14 cellular contexts compared by ENCODE assay signal in the genomic region with DNA sequence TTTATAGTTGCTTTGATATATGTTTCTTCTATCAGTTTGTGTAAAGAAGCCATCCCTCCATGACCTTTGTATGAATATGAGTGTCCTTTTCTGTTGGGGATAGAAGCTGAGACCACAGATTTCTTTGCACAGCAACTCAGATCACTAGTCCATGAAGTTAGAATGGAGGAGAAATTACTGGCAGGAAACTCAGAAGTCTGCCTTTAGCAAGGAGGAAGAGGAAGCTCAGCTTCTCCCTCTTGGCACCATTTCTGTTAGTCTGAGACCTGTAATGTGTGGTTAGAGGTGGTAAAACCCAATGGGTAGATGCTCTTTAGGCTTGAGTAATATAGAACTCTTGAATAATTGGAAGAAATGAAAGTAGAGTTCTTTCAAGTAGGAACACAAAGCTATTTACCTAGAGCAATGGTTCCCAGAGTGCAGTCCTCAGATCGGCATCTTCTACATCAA.
DNase-seq lines count a peak whose midpoint lies in the region; ATAC-seq and TF ChIP-seq lines count a peak whose summit lies in the region.
"Had no signal": no experiment of that assay in that cellular context is flagged by ENCODE, and none has a peak within 500 bp of the region (broad histone marks: within the 10 kb centered on the region; RNA-seq: fewer than 3 reads in every experiment).

No MANE protein-coding gene starts in this region.

- H3K36me3 Mint-ChIP-seq in nephron progenitor cell (ENCODE audit: low read depth), result no peaks in the 10 kb centered on the region
- H3K36me3 Mint-ChIP-seq in natural killer cell treated with Interleukin-12 subunit alpha and Interleukin-12 subunit beta and Interleukin-15 and Interleukin-18, amount 100 ng/mL, for 72 hours, result no peaks in the 10 kb centered on the region
- H3K36me3 Mint-ChIP-seq: CD14-positive monocyte had no signal

- CTCF ChIA-PET in A673 (lab: Charles Lee), result no interaction called here

- BruUV-seq in A673 (replicated peaks; lab: Mats Ljungman, UMichigan), result no TSS peak

- H3K27me3 ChIP-seq in A673 (replicated peaks; ENCODE audit: insufficient read depth, low read depth, low read length, poor library complexity), result no peaks in the 10 kb centered on the region

- peaks cover 3% of the 10 kb centered on the region for H3K27me3 Mint-ChIP-seq in nephron progenitor cell (ENCODE audit: low read depth, poor library complexity)
- no peaks in the 10 kb centered on the region for H3K27me3 Mint-ChIP-seq in natural killer cell treated with Interleukin-12 subunit alpha and Interleukin-12 subunit beta and Interleukin-15 and Interleukin-18, amount 100 ng/mL, for 72 hours

- no peaks in the 10 kb centered on the region for H3K9me3 Mint-ChIP-seq in nephron progenitor cell
- peaks cover 8% of the 10 kb centered on the region for H3K9me3 Mint-ChIP-seq in natural killer cell treated with Interleukin-12 subunit alpha and Interleukin-12 subunit beta and Interleukin-15 and Interleukin-18, amount 100 ng/mL, for 72 hours

- peaks cover 5% of the 10 kb centered on the region for H3K9me3 ChIP-seq in A673 (ENCODE audit: low read depth, low read length, poor library complexity, severe bottlenecking)

- POLR2A ChIA-PET in A673 (lab: Charles Lee; ENCODE audit: low non-redundant PET), result no interaction called here

- H3K36me3 ChIP-seq in A673 (ENCODE audit: insufficient read depth, low read length, poor library complexity, severe bottlenecking), result no peaks in the 10 kb centered on the region

- DNase-seq in A673 (ENCODE audit: low spot score), result no peak
- DNase-seq in activated gamma-delta T cell (lab: John Stamatoyannopoulos, UW), result no peak
- no peak for DNase-seq in nephron progenitor cell
- DNase-seq in natural killer cell treated with Interleukin-12 subunit alpha and Interleukin-12 subunit beta and Interleukin-15 and Interleukin-18, amount 100 ng/mL, for 72 hours (ENCODE audit: low spot score), result no peak
- DNase-seq: activated CD8-positive, alpha-beta memory T cell treated with anti-CD3 and anti-CD28 coated beads, Interleukin-2, amount 50 U/mL, for 4 hours had no signal

- no peak overlapping the region for H3K4me3 ChIP-seq in A673 (ENCODE audit: low read depth, low read length, poor library complexity, severe bottlenecking)
- H3K4me3 ChIP-seq: skin epidermis had no signal

- no peak overlapping the region for H3K4me3 Mint-ChIP-seq in nephron progenitor cell
- H3K4me3 Mint-ChIP-seq in natural killer cell treated with Interleukin-12 subunit alpha and Interleukin-12 subunit beta and Interleukin-15 and Interleukin-18, amount 100 ng/mL, for 72 hours, result no peak overlapping the region
- H3K4me3 Mint-ChIP-seq: CD14-positive monocyte, neural crest cell had no signal

- intact Hi-C loops in A673 (cut with micrococcal nuclease; ENCODE audit: unreplicated experiment), result no loop called here

- no peak for TF ChIP-seq CTCF in A673 (conservative IDR thresholded peaks at IDR 0.05; ENCODE audit: low read depth, low read length)
- no peak for TF ChIP-seq CTCF in nephron progenitor cell (IDR thresholded peaks at IDR 0.05)

- no peak overlapping the region for H3K27ac ChIP-seq in A673 (ENCODE audit: low read depth, low read length, poor library complexity, severe bottlenecking)
- H3K27ac ChIP-seq: HL-60, skin epidermis had no signal

- H3K4me1 ChIP-seq in A673 (ENCODE audit: insufficient read depth, low read length, poor library complexity, severe bottlenecking), result no peaks in the 10 kb centered on the region

- H3K27ac Mint-ChIP-seq in nephron progenitor cell, result no peak overlapping the region
- no peak overlapping the region for H3K27ac Mint-ChIP-seq in natural killer cell treated with Interleukin-12 subunit alpha and Interleukin-12 subunit beta and Interleukin-15 and Interleukin-18, amount 100 ng/mL, for 72 hours
- H3K27ac Mint-ChIP-seq: CD14-positive monocyte had no signal

- H3K4me1 Mint-ChIP-seq in nephron progenitor cell, result no peaks in the 10 kb centered on the region
- no peaks in the 10 kb centered on the region for H3K4me1 Mint-ChIP-seq in natural killer cell treated with Interleukin-12 subunit alpha and Interleukin-12 subunit beta and Interleukin-15 and Interleukin-18, amount 100 ng/mL, for 72 hours (ENCODE audit: low read depth in 2 of 2)
- H3K4me1 Mint-ChIP-seq: neural crest cell had no signal

- peak; percentile 68 for ATAC-seq in GM18517 (IDR thresholded peaks at IDR 0.05; ENCODE audit: unreplicated experiment)
- ATAC-seq in GM21367 (IDR thresholded peaks at IDR 0.05; ENCODE audit: unreplicated experiment), result peak; percentile 77
- peak; percentile 66 for ATAC-seq in HG02943 (IDR thresholded peaks at IDR 0.05; ENCODE audit: low read depth, unreplicated experiment)
- ATAC-seq in HG03558 (IDR thresholded peaks at IDR 0.05; ENCODE audit: extremely low read depth, unreplicated experiment), result peak; percentile 55
- ATAC-seq in natural killer cell treated with Interleukin-12 subunit alpha and Interleukin-12 subunit beta and Interleukin-15 and Interleukin-18, amount 100 ng/mL, for 72 hours, result no peak
- ATAC-seq: Right ventricle myocardium inferior had no signal

Comparison
In these comparisons a context has a peak if more than half of its experiments do, and no peak if none do; other contexts are left out.
1. ATAC-seq: peak in GM18517 (single experiment), GM21367 (single experiment), HG02943 (single experiment) and HG03558 (single experiment); none in natural killer cell treated with Interleukin-12 subunit alpha and Interleukin-12 subunit beta and Interleukin-15 and Interleukin-18, amount 100 ng/mL, for 72 hours (0 of 2).